1 cellular context compared by ENCODE assay signal in genomic region chr21:32727728-32728454, GRCh38.
TF ChIP-seq lines count a peak whose summit lies in the region.

Gene SYNJ1 (minus strand): TSS chr21:32728013. CDS start chr21:32726895, 1,118 bp downstream.

TF ChIP-seq in HepG2, 621 proteins besides CTCF, POLR2A, EP300 and RAD21 (continued from another document and continues in another):
- TF ChIP-seq ATF5 (CRISPR knock-in tag; IDR thresholded peaks at IDR 0.05; ENCODE audit: low read depth): no peak
- no peak for TF ChIP-seq FOXM1 (CRISPR knock-in tag; IDR thresholded peaks at IDR 0.05)
- TF ChIP-seq ZNF562 (CRISPR knock-in tag; IDR thresholded peaks at IDR 0.05; ENCODE audit: borderline replicate concordance): no peak
- no peak for TF ChIP-seq ZSCAN29 (CRISPR knock-in tag; conservative IDR thresholded peaks at IDR 0.05)
- no peak for TF ChIP-seq MYNN (CRISPR knock-in tag; IDR thresholded peaks at IDR 0.05; ENCODE audit: low read depth)
- no peak for TF ChIP-seq SP1 (IDR thresholded peaks at IDR 0.05)
- TF ChIP-seq SP1 (CRISPR knock-in tag; IDR thresholded peaks at IDR 0.05): peak; percentile 77
- peak; percentile 89 for TF ChIP-seq TAF1 (CRISPR knock-in tag; IDR thresholded peaks at IDR 0.05)
- no peak for TF ChIP-seq ZNF841 (CRISPR knock-in tag; IDR thresholded peaks at IDR 0.05; ENCODE audit: borderline replicate concordance)
- peak; percentile 17; the same call in 1 of the 2 replicates for TF ChIP-seq TFDP1 (CRISPR knock-in tag; IDR thresholded peaks at IDR 0.05; ENCODE audit: borderline replicate concordance)
- no peak for TF ChIP-seq ZNF713 (CRISPR knock-in tag; IDR thresholded peaks at IDR 0.05)
- TF ChIP-seq ZNF749 (CRISPR knock-in tag; IDR thresholded peaks at IDR 0.05; ENCODE audit: borderline replicate concordance): 0 out of 2 replicates have a peak, but pooled peaks have one; percentile 67
- no peak for TF ChIP-seq BHLHE40 (IDR thresholded peaks at IDR 0.05; ENCODE audit: low read length)
- TF ChIP-seq SRSF9 (IDR thresholded peaks at IDR 0.05; ENCODE audit: borderline replicate concordance, insufficient read depth, low read depth, low read length, poor library complexity, severe bottlenecking): no peak
- TF ChIP-seq ZNF572 (CRISPR knock-in tag; IDR thresholded peaks at IDR 0.05): no peak
- peak; percentile 93 for TF ChIP-seq PHF20 (CRISPR knock-in tag; IDR thresholded peaks at IDR 0.05)
- TF ChIP-seq HNF4A (CRISPR knock-in tag; IDR thresholded peaks at IDR 0.05): no peak
- TF ChIP-seq ARNTL (CRISPR knock-in tag; IDR thresholded peaks at IDR 0.05): no peak
- no peak for TF ChIP-seq HMGXB3 (CRISPR knock-in tag; IDR thresholded peaks at IDR 0.05; ENCODE audit: borderline replicate concordance)
- TF ChIP-seq NR2C2 (CRISPR knock-in tag; IDR thresholded peaks at IDR 0.05; ENCODE audit: borderline replicate concordance): no peak; the same call in none of the 2 replicates
- TF ChIP-seq PPARG (CRISPR knock-in tag; conservative IDR thresholded peaks at IDR 0.05): no peak; the same call in 1 of the 2 replicates
- 0 out of 2 replicates have a peak, but pooled peaks have one; percentile 42 for TF ChIP-seq TOE1 (CRISPR knock-in tag; IDR thresholded peaks at IDR 0.05)
- no peak for TF ChIP-seq ZNF776 (CRISPR knock-in tag; IDR thresholded peaks at IDR 0.05)
- no peak; the same call in none of the 2 replicates for TF ChIP-seq FOXA3 (CRISPR knock-in tag; IDR thresholded peaks at IDR 0.05)
- no peak for TF ChIP-seq YY1 (IDR thresholded peaks at IDR 0.05; ENCODE audit: insufficient read depth, insufficient replicate concordance, low read depth, low read length)
- TF ChIP-seq ZNF331 (CRISPR knock-in tag; IDR thresholded peaks at IDR 0.05): peak; percentile 99
- peak; percentile 90 for TF ChIP-seq ZMYM4 (CRISPR knock-in tag; IDR thresholded peaks at IDR 0.05)
- peak; percentile 31; the same call in 1 of the 2 replicates for TF ChIP-seq MED13 (CRISPR knock-in tag; IDR thresholded peaks at IDR 0.05)
- TF ChIP-seq ZBTB40 (IDR thresholded peaks at IDR 0.05): peak; percentile 45; the same call in 1 of the 2 replicates
- TF ChIP-seq ZBTB40 (CRISPR knock-in tag; IDR thresholded peaks at IDR 0.05): peak; percentile 43
- TF ChIP-seq GATAD1 (CRISPR knock-in tag; IDR thresholded peaks at IDR 0.05): peak; percentile 81
- TF ChIP-seq ZBTB25 (CRISPR knock-in tag; IDR thresholded peaks at IDR 0.05): no peak; the same call in 1 of the 2 replicates
- TF ChIP-seq ZNF317 (CRISPR knock-in tag; IDR thresholded peaks at IDR 0.05): peak; percentile 90; the same call in 1 of the 2 replicates
- TF ChIP-seq HDAC2 (CRISPR knock-in tag; IDR thresholded peaks at IDR 0.05): no peak
- peak; percentile 18; the same call in 1 of the 2 replicates for TF ChIP-seq ZMYM3 (CRISPR knock-in tag; IDR thresholded peaks at IDR 0.05)
- peak; percentile 76 for TF ChIP-seq IRF9 (CRISPR knock-in tag; IDR thresholded peaks at IDR 0.05; ENCODE audit: borderline replicate concordance)
- no peak for TF ChIP-seq PLSCR1 (CRISPR knock-in tag; IDR thresholded peaks at IDR 0.05; ENCODE audit: borderline replicate concordance)
- TF ChIP-seq TP53 (CRISPR knock-in tag; conservative IDR thresholded peaks at IDR 0.05): no peak
- TF ChIP-seq SMAD9 (CRISPR knock-in tag; IDR thresholded peaks at IDR 0.05): no peak
- no peak for TF ChIP-seq CENPX (CRISPR knock-in tag; IDR thresholded peaks at IDR 0.05)
- 0 out of 2 replicates have a peak, but pooled peaks have one; percentile 33 for TF ChIP-seq HMG20B (CRISPR knock-in tag; conservative IDR thresholded peaks at IDR 0.05)
- peak; percentile 59; the same call in 1 of the 2 replicates for TF ChIP-seq ZNF547 (CRISPR knock-in tag; IDR thresholded peaks at IDR 0.05)
- peak; percentile 92; the same call in 1 of the 2 replicates for TF ChIP-seq ZFP91 (CRISPR knock-in tag; IDR thresholded peaks at IDR 0.05; ENCODE audit: borderline replicate concordance)
